In the genomic region with DNA sequence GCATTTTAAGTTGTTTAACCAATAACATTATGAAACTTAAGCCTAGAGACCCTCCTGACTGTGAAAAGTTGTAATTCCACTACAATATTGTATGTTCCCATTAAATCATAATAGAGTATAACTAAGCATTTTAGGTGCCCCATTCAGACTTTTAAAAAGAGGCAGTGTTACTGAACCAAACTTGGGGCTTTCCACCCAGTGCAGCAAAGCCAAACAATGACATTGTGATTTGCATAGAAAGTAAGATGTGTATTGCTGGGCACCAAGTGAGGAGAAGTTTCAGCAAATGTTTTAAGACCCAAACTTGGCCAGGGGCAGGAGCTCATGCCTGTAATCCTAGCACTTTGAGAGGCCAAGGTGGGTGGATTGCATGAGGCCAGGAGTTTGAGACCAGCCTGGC, we compare ENCODE assay signal across 12 cellular contexts.
"Had no signal": no experiment of that assay in that cellular context is flagged by ENCODE, and none has a peak within 500 bp of the region (broad histone marks: within the 10 kb centered on the region; RNA-seq: fewer than 3 reads in every experiment).

No MANE protein-coding gene starts in this region.

- H3K27me3 ChIP-seq: brain microvascular endothelial cell, esophagus squamous epithelium had no signal

- ATAC-seq: left ventricle myocardium superior; natural killer cell treated with Interleukin-12 subunit alpha and Interleukin-12 subunit beta and Interleukin-15 and Interleukin-18, amount 100 ng/mL, for 72 hours; stimulated activated memory B cell treated with anti-CD40 and anti-IgM and Interleukin-4, amounts not matched to agents 10 μg/mL and 1 μg/mL and 100 μg/mL, for 72 hours had no signal

- H3K36me3 ChIP-seq: brain microvascular endothelial cell, esophagus squamous epithelium had no signal

- H3K27ac ChIP-seq: brain microvascular endothelial cell, coronary artery, esophagus squamous epithelium had no signal

- FAIRE-seq: endothelial cell of umbilical vein had no signal

- H3K9me3 ChIP-seq: esophagus squamous epithelium had no signal

- H3K4me1 ChIP-seq: esophagus squamous epithelium had no signal

- H3K4me3 ChIP-seq: coronary artery, esophagus squamous epithelium had no signal

- DNase-seq: activated naive CD8-positive, alpha-beta T cell treated with anti-CD3 and anti-CD28 coated beads for 36 hours; brain microvascular endothelial cell; effector CD8-positive, alpha-beta T cell; esophagus squamous epithelium; hippocampal formation; left ventricle myocardium superior; mesenchymal stem cell; stimulated activated CD4-positive, alpha-beta T cell treated with anti-CD3 and anti-CD28 coated beads, Interleukin-2, amount 100 ng/mL, for 48 hours had no signal
